ENCODE assay signal across 23 cellular contexts in genomic region chr3:133915685-133916639, GRCh38. TPM values are rescaled to one million over a fixed set of nuclear protein-coding genes. Genes with fewer than 3 reads are reported as not detected.
DNase-seq lines count a peak whose midpoint lies in the region; TF ChIP-seq lines count a peak whose summit lies in the region.
"Had no signal": no experiment of that assay in that cellular context is flagged by ENCODE, and none has a peak within 500 bp of the region (broad histone marks: within the 10 kb centered on the region; RNA-seq: fewer than 3 reads in every experiment).

No MANE protein-coding gene starts in this region.

- CTCF ChIA-PET in RWPE1 (lab: Yijun Ruan, JAX): no interaction called here

- TF ChIP-seq CTCF in RWPE1 (conservative IDR thresholded peaks at IDR 0.05; ENCODE audit: low read depth) (no peak), epithelial cell of proximal tubule (conservative IDR thresholded peaks at IDR 0.05; ENCODE audit: low read depth, low read length) (no peak)

- no peak overlapping the region for H3K27ac ChIP-seq in RWPE1
- H3K27ac ChIP-seq: 22Rv1, KMS-11, transverse colon, VCaP had no signal

- POLR2A ChIA-PET in RWPE1 (lab: Yijun Ruan, JAX; ENCODE audit: low non-redundant PET): no interaction called here

- DNase-seq in NCI-H82 (lab: John Stamatoyannopoulos, UW): peak; percentile 29
- DNase-seq in NCI-H82 treated with DMSO at 0.1 percent for 48 hours (lab: John Stamatoyannopoulos, UW; ENCODE audit: unreplicated experiment): no peak
- DNase-seq in RWPE1 (ENCODE audit: low spot score): peak; percentile 49
- peak; percentile 20 for DNase-seq in epithelial cell of proximal tubule (ENCODE audit: low read depth)
- DNase-seq in kidney tubule cell (ENCODE audit: low spot score): peak; percentile 66
- no peak for DNase-seq in activated naive CD4-positive, alpha-beta T cell treated with Interleukin-2 at 50 U/mL for 16 hours
- no peak for DNase-seq in inferior parietal cortex (ENCODE audit: extremely low spot score)
- no peak for DNase-seq in SIG-M5 (lab: John Stamatoyannopoulos, UW)
- DNase-seq: activated CD4-positive, alpha-beta T cell treated with anti-CD3 and anti-CD28 coated beads, Interleukin-2, amount 50 U/mL, for 1 hour; CD4-positive, alpha-beta memory T cell; glutamatergic neuron; H9; MV-4-11; NCI-H1694; NCI-H69; nucleus accumbens; stimulated activated CD4-positive, alpha-beta T cell treated with anti-CD3 and anti-CD28 coated beads, Interleukin-12 subunit alpha, Interleukin-12 subunit beta, amount 100 ng/mL, for 4 hours; stimulated activated CD4-positive, alpha-beta T cell treated with anti-CD3 and anti-CD28 coated beads, Interleukin-4, amount 100 ng/mL, for 4 hours; T-helper 1 cell; transverse colon had no signal

- no peak overlapping the region for H3K4me3 ChIP-seq in epithelial cell of proximal tubule (ENCODE audit: low read depth, low read length)
- H3K4me3 ChIP-seq: transverse colon had no signal

RNA-seq across cellular contexts. Expression of gene RAB6B, which starts 20.3 kb away (rescaled TPM):
- total RNA-seq in epithelial cell of proximal tubule: 2.8 and 3.5 TPM in 2 replicates

Comparison
In these comparisons a context has a peak if more than half of its experiments do, and no peak if none do; other contexts are left out.
1. DNase-seq: peak in NCI-H82 (single experiment), RWPE1 (single experiment), epithelial cell of proximal tubule (single experiment) and kidney tubule cell (single experiment); none in NCI-H82 treated with DMSO at 0.1 percent for 48 hours (single experiment), activated naive CD4-positive, alpha-beta T cell treated with Interleukin-2 at 50 U/mL for 16 hours (single experiment), inferior parietal cortex (single experiment) and SIG-M5 (single experiment).